ENCODE assay signal across 8 cellular contexts in genomic region chr12:44875417-44875953, GRCh38. TPM values are rescaled to one million over a fixed set of nuclear protein-coding genes. Genes with fewer than 3 reads are reported as not detected.
DNase-seq lines count a peak whose midpoint lies in the region; ATAC-seq and TF ChIP-seq lines count a peak whose summit lies in the region.

No MANE protein-coding gene starts in this region.

- POLR2A ChIA-PET in activated CD8-positive, alpha-beta T cell treated with anti-CD3 and anti-CD28 coated beads, Interleukin-2, amount 10 ng/mL, durations not matched to agents 7 days and 5 days (lab: Charles Lee) = interaction anchor here (0.8 to 5.2 kb wide), 13 partner anchors 12 to 98 kb away, joined by 3 to 42 read pairs (median 5); no protein-coding TSS in a partner anchor

- peaks cover 16% of the 10 kb centered on the region for H3K36me3 Mint-ChIP-seq in activated CD8-positive, alpha-beta T cell treated with anti-CD3 and anti-CD28 coated beads, Interleukin-2, amount 10 ng/mL, durations not matched to agents 7 days and 5 days (ENCODE audit: low read depth)

- H3K4me1 ChIP-seq in parathyroid adenoma = no peaks in the 10 kb centered on the region

- H3K27ac ChIP-seq in parathyroid adenoma = no peak overlapping the region

- peak overlapping the region; percentile 88 for H2AFZ ChIP-seq in parathyroid adenoma

- DNase-seq in DMS53 (lab: John Stamatoyannopoulos, UW) = peak; percentile 82
- peak; percentile 33 for DNase-seq in HuH-7 (ENCODE audit: low spot score)
- peak; percentile 33 for DNase-seq in activated CD8-positive, alpha-beta T cell treated with anti-CD3 and anti-CD28 coated beads, Interleukin-2, amount 10 ng/mL, durations not matched to agents 7 days and 5 days
- peak in 1 of 2 donors; percentile 15 for DNase-seq in foreskin fibroblast
- DNase-seq in ACHN = no peak
- DNase-seq in NCI-H2029 (lab: John Stamatoyannopoulos, UW) = no peak
- no peak for DNase-seq in MV-4-11 (lab: John Stamatoyannopoulos, UW)

- peak overlapping the region; percentile 86 for H3K27ac Mint-ChIP-seq in activated CD8-positive, alpha-beta T cell treated with anti-CD3 and anti-CD28 coated beads, Interleukin-2, amount 10 ng/mL, durations not matched to agents 7 days and 5 days

- peak overlapping the region; percentile 77 for H3K4me2 ChIP-seq in parathyroid adenoma (ENCODE audit: low read length)

- no peaks in the 10 kb centered on the region for H3K79me2 ChIP-seq in parathyroid adenoma

- H3K36me3 ChIP-seq in parathyroid adenoma (ENCODE audit: control insufficient read depth, insufficient read depth, low read length) = no peaks in the 10 kb centered on the region

- H3K27me3 Mint-ChIP-seq in activated CD8-positive, alpha-beta T cell treated with anti-CD3 and anti-CD28 coated beads, Interleukin-2, amount 10 ng/mL, durations not matched to agents 7 days and 5 days (ENCODE audit: low read depth) = peaks cover 2% of the 10 kb centered on the region

- H3K9me3 ChIP-seq in parathyroid adenoma (ENCODE audit: control insufficient read depth, low read length) = no peaks in the 10 kb centered on the region

- no peaks in the 10 kb centered on the region for H3K27me3 ChIP-seq in parathyroid adenoma (ENCODE audit: control insufficient read depth, insufficient read depth, low read length)

- CTCF ChIA-PET in activated CD8-positive, alpha-beta T cell treated with anti-CD3 and anti-CD28 coated beads, Interleukin-2, amount 10 ng/mL, durations not matched to agents 7 days and 5 days (lab: Charles Lee) = interaction anchor here (1.1 to 7.8 kb wide), 13 partner anchors 10 to 860 kb away, joined by 3 to 142 read pairs (median 12); no protein-coding TSS in a partner anchor

- H3K4me3 ChIP-seq in foreskin fibroblast (ENCODE audit: low read depth in 1 of 2, low read length in 2 of 2) (peak overlapping the region; percentile 36 to 43), parathyroid adenoma (ENCODE audit: low read depth, low read length) (peak overlapping the region; percentile 42)

- in situ Hi-C loops in ACHN (cut with HindIII; ENCODE audit: low pct_ligation_motif_present, low pct_unique_long_range_greater_than_20kb, low sequenced_read_pairs) = no loop called here

- no peak overlapping the region for H3K9ac ChIP-seq in parathyroid adenoma

- TF ChIP-seq CTCF in foreskin fibroblast (IDR thresholded peaks at IDR 0.05; ENCODE audit: low read depth, low read length) (no peak), parathyroid adenoma (IDR thresholded peaks at IDR 0.05) (no peak)

- H3K4me1 Mint-ChIP-seq in activated CD8-positive, alpha-beta T cell treated with anti-CD3 and anti-CD28 coated beads, Interleukin-2, amount 10 ng/mL, durations not matched to agents 7 days and 5 days (ENCODE audit: low read depth) = peaks cover 39% of the 10 kb centered on the region

- H3K9me3 Mint-ChIP-seq in activated CD8-positive, alpha-beta T cell treated with anti-CD3 and anti-CD28 coated beads, Interleukin-2, amount 10 ng/mL, durations not matched to agents 7 days and 5 days (ENCODE audit: insufficient read depth) = peaks cover 13% of the 10 kb centered on the region

- ATAC-seq in activated CD8-positive, alpha-beta T cell treated with anti-CD3 and anti-CD28 coated beads, Interleukin-2, amount 10 ng/mL, durations not matched to agents 7 days and 5 days = peak; percentile 27

- peak overlapping the region; percentile 100 for H3K4me3 Mint-ChIP-seq in activated CD8-positive, alpha-beta T cell treated with anti-CD3 and anti-CD28 coated beads, Interleukin-2, amount 10 ng/mL, durations not matched to agents 7 days and 5 days

RNA-seq across cellular contexts. Expression of gene NELL2, which starts 0.6 kb away (rescaled TPM):
- total RNA-seq in activated CD8-positive, alpha-beta T cell treated with anti-CD3 and anti-CD28 coated beads, Interleukin-2, amount 10 ng/mL, durations not matched to agents 7 days and 5 days = 10 to 100 TPM; 43.8 to 47.4 TPM

Comparison
In these comparisons a context has a peak if more than half of its experiments do, and no peak if none do; other contexts are left out.
1. DNase-seq: peak in DMS53 (single experiment), HuH-7 (single experiment) and activated CD8-positive, alpha-beta T cell treated with anti-CD3 and anti-CD28 coated beads, Interleukin-2, amount 10 ng/mL, durations not matched to agents 7 days and 5 days (single experiment); none in ACHN (single experiment), NCI-H2029 (single experiment) and MV-4-11 (single experiment).